ENCODE assay signal across 14 cellular contexts in genomic region chr19:47495478-47496372, GRCh38. TPM values are rescaled to one million over a fixed set of nuclear protein-coding genes. Genes with fewer than 3 reads are reported as not detected.
DNase-seq lines count a peak whose midpoint lies in the region; ATAC-seq and TF ChIP-seq lines count a peak whose summit lies in the region.
"Had no signal": no experiment of that assay in that cellular context is flagged by ENCODE, and none has a peak within 500 bp of the region (broad histone marks: within the 10 kb centered on the region; RNA-seq: fewer than 3 reads in every experiment).

No MANE protein-coding gene starts in this region.

- no peaks in the 10 kb centered on the region for H3K27me3 ChIP-seq in thymus (ENCODE audit: control insufficient read depth, insufficient read depth)
- H3K27me3 ChIP-seq: breast epithelium, right lobe of liver had no signal

- H3K36me3 ChIP-seq in thymus (ENCODE audit: control insufficient read depth, insufficient read depth): peaks cover 56% of the 10 kb centered on the region
- H3K36me3 ChIP-seq: breast epithelium had no signal

- TF ChIP-seq CTCF in glutamatergic neuron (IDR thresholded peaks at IDR 0.05; ENCODE audit: partially characterized antibody, unreplicated experiment): no peak

- ATAC-seq in GM21447 (IDR thresholded peaks at IDR 0.05; ENCODE audit: unreplicated experiment): no peak

- H3K4me3 ChIP-seq in thymus (ENCODE audit: low read length): peak overlapping the region; percentile 27
- H3K4me3 ChIP-seq: breast epithelium, right lobe of liver had no signal

- no peaks in the 10 kb centered on the region for H3K4me1 Mint-ChIP-seq in activated naive CD4-positive, alpha-beta T cell treated with anti-CD3 and anti-CD28 coated beads, Interleukin-2, amount 50 U/mL, for 24 hours
- H3K4me1 Mint-ChIP-seq in glutamatergic neuron (ENCODE audit: low read depth, unreplicated experiment): peaks cover 51% of the 10 kb centered on the region
- H3K4me1 Mint-ChIP-seq: activated CD4-positive, alpha-beta T cell treated with anti-CD3 and anti-CD28 coated beads, Interleukin-2, amount 10 ng/mL, durations not matched to agents 24 days and 14 days had no signal

- peak overlapping the region; percentile 68 for H3K27ac Mint-ChIP-seq in activated naive CD4-positive, alpha-beta T cell treated with anti-CD3 and anti-CD28 coated beads, Interleukin-2, amount 50 U/mL, for 24 hours
- H3K27ac Mint-ChIP-seq in glutamatergic neuron (ENCODE audit: unreplicated experiment): peak overlapping the region; percentile 89

- H3K36me3 Mint-ChIP-seq in activated naive CD4-positive, alpha-beta T cell treated with anti-CD3 and anti-CD28 coated beads, Interleukin-2, amount 50 U/mL, for 24 hours: peaks cover 2% of the 10 kb centered on the region
- no peaks in the 10 kb centered on the region for H3K36me3 Mint-ChIP-seq in glutamatergic neuron (ENCODE audit: unreplicated experiment)

- H3K4me3 Mint-ChIP-seq in activated naive CD4-positive, alpha-beta T cell treated with anti-CD3 and anti-CD28 coated beads, Interleukin-2, amount 50 U/mL, for 24 hours: no peak overlapping the region
- peak overlapping the region; percentile 51 for H3K4me3 Mint-ChIP-seq in glutamatergic neuron (ENCODE audit: unreplicated experiment)
- H3K4me3 Mint-ChIP-seq: activated CD4-positive, alpha-beta T cell treated with anti-CD3 and anti-CD28 coated beads, Interleukin-2, amount 10 ng/mL, durations not matched to agents 24 days and 14 days had no signal

- no peak for DNase-seq in activated naive CD4-positive, alpha-beta T cell (lab: John Stamatoyannopoulos, UW)
- DNase-seq in NCI-H2171 (lab: John Stamatoyannopoulos, UW) (peak; percentile 63), glutamatergic neuron (no peak), AG08396 (ENCODE audit: low spot score) (no peak)
- DNase-seq in activated CD4-positive, CD25-positive, alpha-beta regulatory T cell (lab: John Stamatoyannopoulos, UW): no peak
- DNase-seq: activated CD4-positive, alpha-beta T cell treated with anti-CD3 and anti-CD28 coated beads, Interleukin-2, amount 10 ng/mL, durations not matched to agents 24 days and 14 days; NCI-H187; right lobe of liver; stimulated activated CD4-positive, alpha-beta T cell treated with anti-CD3 and anti-CD28 coated beads, Interleukin-4, amount 100 ng/mL, for 24 hours; stimulated activated naive CD4-positive, alpha-beta T cell had no signal

- H3K27me3 Mint-ChIP-seq in activated naive CD4-positive, alpha-beta T cell treated with anti-CD3 and anti-CD28 coated beads, Interleukin-2, amount 50 U/mL, for 24 hours: no peaks in the 10 kb centered on the region
- H3K27me3 Mint-ChIP-seq in glutamatergic neuron (ENCODE audit: unreplicated experiment): peaks cover 10% of the 10 kb centered on the region
- H3K27me3 Mint-ChIP-seq: activated CD4-positive, alpha-beta T cell treated with anti-CD3 and anti-CD28 coated beads, Interleukin-2, amount 10 ng/mL, durations not matched to agents 24 days and 14 days had no signal

- H3K4me1 ChIP-seq in thymus (ENCODE audit: control insufficient read depth, insufficient read depth, low read length): peaks cover 52% of the 10 kb centered on the region
- H3K4me1 ChIP-seq: right lobe of liver had no signal

- peak overlapping the region; percentile 80 for H3K27ac ChIP-seq in thymus (ENCODE audit: low read depth)
- H3K27ac ChIP-seq: breast epithelium, right lobe of liver had no signal

- WGBS in thymus: 34% methylated on average over 17 of the region's 17 CpGs

- H3K9me3 ChIP-seq in thymus (ENCODE audit: control insufficient read depth): peaks cover 2% of the 10 kb centered on the region
- H3K9me3 ChIP-seq: breast epithelium, right lobe of liver had no signal

- H3K9me3 Mint-ChIP-seq in activated naive CD4-positive, alpha-beta T cell treated with anti-CD3 and anti-CD28 coated beads, Interleukin-2, amount 50 U/mL, for 24 hours: no peaks in the 10 kb centered on the region
- peaks cover 16% of the 10 kb centered on the region for H3K9me3 Mint-ChIP-seq in glutamatergic neuron (ENCODE audit: unreplicated experiment)
- H3K9me3 Mint-ChIP-seq: activated CD4-positive, alpha-beta T cell treated with anti-CD3 and anti-CD28 coated beads, Interleukin-2, amount 10 ng/mL, durations not matched to agents 24 days and 14 days had no signal

RNA-seq across cellular contexts. Expression of gene KPTN, which starts 11.7 kb away (rescaled TPM):
- 51.2 TPM for total RNA-seq in glutamatergic neuron (ENCODE audit: unreplicated experiment)
- 32.2 TPM for polyA plus RNA-seq in thymus

RNA-seq across cellular contexts. Expression of gene NAPA, which starts 19.1 kb away (rescaled TPM):
- 262 TPM for total RNA-seq in glutamatergic neuron (ENCODE audit: unreplicated experiment)
- 89.2 TPM for polyA plus RNA-seq in thymus

RNA-seq across cellular contexts. Expression of gene SLC8A2, which starts 24.0 kb away (rescaled TPM):
- total RNA-seq in glutamatergic neuron (ENCODE audit: unreplicated experiment): 115 TPM
- polyA plus RNA-seq in thymus: 0.16 TPM
- total RNA-seq: activated CD4-positive, alpha-beta T cell treated with anti-CD3 and anti-CD28 coated beads, Interleukin-2, amount 10 ng/mL, durations not matched to agents 24 days and 14 days had no signal
